ENCODE assay signal across 8 cellular contexts in genomic region chr3:53938645-53939044, GRCh38. TPM values are rescaled to one million over a fixed set of nuclear protein-coding genes. Genes with fewer than 3 reads are reported as not detected.
DNase-seq lines count a peak whose midpoint lies in the region; ATAC-seq and TF ChIP-seq lines count a peak whose summit lies in the region.

No MANE protein-coding gene starts in this region.

- H3K4me3 Mint-ChIP-seq in stimulated activated memory B cell treated with anti-CD40 and anti-IgM and Interleukin-4, amounts not matched to agents 10 μg/mL and 1 μg/mL and 100 μg/mL, for 72 hours = no peak overlapping the region

- no peak overlapping the region for H2AFZ ChIP-seq in KMS-11 (ENCODE audit: low read depth)

- H3K9ac ChIP-seq in KMS-11 = no peak overlapping the region

- intact Hi-C loops in breast epithelium (cut with DNase I; ENCODE audit: low total_unique reads) = no loop called here

- H3K27me3 Mint-ChIP-seq in stimulated activated memory B cell treated with anti-CD40 and anti-IgM and Interleukin-4, amounts not matched to agents 10 μg/mL and 1 μg/mL and 100 μg/mL, for 72 hours = peaks cover 47% of the 10 kb centered on the region

- POLR2A ChIA-PET in RWPE1 (lab: Yijun Ruan, JAX; ENCODE audit: low non-redundant PET) = no interaction called here

- no peaks in the 10 kb centered on the region for H3K79me2 ChIP-seq in KMS-11 (ENCODE audit: insufficient read depth, low read depth)

- H3K36me3 Mint-ChIP-seq in stimulated activated memory B cell treated with anti-CD40 and anti-IgM and Interleukin-4, amounts not matched to agents 10 μg/mL and 1 μg/mL and 100 μg/mL, for 72 hours = no peaks in the 10 kb centered on the region

- H3K36me3 ChIP-seq in KMS-11 (ENCODE audit: insufficient read depth) = no peaks in the 10 kb centered on the region
- H3K36me3 ChIP-seq in breast epithelium = no peaks in the 10 kb centered on the region

- H3K4me2 ChIP-seq in KMS-11 = no peak overlapping the region

- CTCF ChIA-PET in RWPE1 (lab: Yijun Ruan, JAX) = interaction anchor here (0.8 to 1.1 kb wide), 3 partner anchors 436 to 1379 kb away, joined by 3 to 5 read pairs (median 3); no protein-coding TSS in a partner anchor

- no peaks in the 10 kb centered on the region for H3K4me1 Mint-ChIP-seq in stimulated activated memory B cell treated with anti-CD40 and anti-IgM and Interleukin-4, amounts not matched to agents 10 μg/mL and 1 μg/mL and 100 μg/mL, for 72 hours

- H3K27ac ChIP-seq in KMS-11 (no peak overlapping the region), RWPE1 (no peak overlapping the region), breast epithelium (no peak overlapping the region)

- peaks cover 6 to 7% of the 10 kb centered on the region in 2 donors for H3K9me3 ChIP-seq in breast epithelium

- H4K20me1 ChIP-seq in KMS-11 (ENCODE audit: insufficient read depth) = no peaks in the 10 kb centered on the region

- ATAC-seq in stimulated activated memory B cell treated with anti-CD40 and anti-IgM and Interleukin-4, amounts not matched to agents 10 μg/mL and 1 μg/mL and 100 μg/mL, for 72 hours = peak; percentile 60
- no peak for ATAC-seq in HG03097 (IDR thresholded peaks at IDR 0.05; ENCODE audit: low FRiP score, unreplicated experiment)

- DNase-seq in AG08395 (ENCODE audit: low spot score) (peak; percentile 69), RWPE1 (ENCODE audit: low spot score) (peak; percentile 55), breast epithelium (ENCODE audit: low spot score in 2 of 2) (no peak), islet precursor cell (peak; percentile 68)

- H3K27me3 ChIP-seq in KMS-11 (ENCODE audit: insufficient read depth, low read depth) (no peaks in the 10 kb centered on the region), breast epithelium (no peaks in the 10 kb centered on the region)

- no peak overlapping the region for H3K27ac Mint-ChIP-seq in stimulated activated memory B cell treated with anti-CD40 and anti-IgM and Interleukin-4, amounts not matched to agents 10 μg/mL and 1 μg/mL and 100 μg/mL, for 72 hours

- TF ChIP-seq CTCF in GM12872 (IDR thresholded peaks at IDR 0.05; ENCODE audit: insufficient read depth, low read depth, low read length) = peak; percentile 75
- peak; percentile 66 for TF ChIP-seq CTCF in KMS-11 (conservative IDR thresholded peaks at IDR 0.05; ENCODE audit: low read depth, low read length)
- peak; percentile 76 for TF ChIP-seq CTCF in RWPE1 (conservative IDR thresholded peaks at IDR 0.05; ENCODE audit: low read depth)
- peak in 2 of 3 donors; percentile 65 to 79 for TF ChIP-seq CTCF in breast epithelium (IDR thresholded peaks at IDR 0.05)

- peaks cover 3% of the 10 kb centered on the region for H3K9me3 Mint-ChIP-seq in stimulated activated memory B cell treated with anti-CD40 and anti-IgM and Interleukin-4, amounts not matched to agents 10 μg/mL and 1 μg/mL and 100 μg/mL, for 72 hours

- H3K4me1 ChIP-seq in KMS-11 (ENCODE audit: low read depth, poor library complexity, severe bottlenecking) (no peaks in the 10 kb centered on the region), breast epithelium (no peaks in the 10 kb centered on the region)

- H3K4me3 ChIP-seq in KMS-11 (IDR thresholded peaks at IDR 0.05; ENCODE audit: insufficient read depth, low read depth, low read length) = no peak overlapping the region
- H3K4me3 ChIP-seq in breast epithelium = no peak overlapping the region

- TF ChIP-seq POLR2A in breast epithelium (IDR thresholded peaks at IDR 0.05) = no peak

RNA-seq across cellular contexts. Expression of gene SELENOK, which starts 47.0 kb away (rescaled TPM):
- 10 to 100 TPM; 42.4 to 63.6 (median 52.8) TPM for total RNA-seq in breast epithelium

RNA-seq across cellular contexts. Expression of gene ACTR8, which starts 56.7 kb away (rescaled TPM):
- 10 to 100 TPM; 20.0 to 29.0 (median 22.6) TPM for total RNA-seq in breast epithelium

Comparison
In these comparisons a context has a peak if more than half of its experiments do, and no peak if none do; other contexts are left out.
1. DNase-seq: peak in AG08395 (single experiment), RWPE1 (single experiment) and islet precursor cell (single experiment); none in breast epithelium (0 of 2).
2. Peak in every context shown above with its lines, with median percentiles within 50 percentile points of each other: CTCF ChIP-seq.